In the genomic region with DNA sequence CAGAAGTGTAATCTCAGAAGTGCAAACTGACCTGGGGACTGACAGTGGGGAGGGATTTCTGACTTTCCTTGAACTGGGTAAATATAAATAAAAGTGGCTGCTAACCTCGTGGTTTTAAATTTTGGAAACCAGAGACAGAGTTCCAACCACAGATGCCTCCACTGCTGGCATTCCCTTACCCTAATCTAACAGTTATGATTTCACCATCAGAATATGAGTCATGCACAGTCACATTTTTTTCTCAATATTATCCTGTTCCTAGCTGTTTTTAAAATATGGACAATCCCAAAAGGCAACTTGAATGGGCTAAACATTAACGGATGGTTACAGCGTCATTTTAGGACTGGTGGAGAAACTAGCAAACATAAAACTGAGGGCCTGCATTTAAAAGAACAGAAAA, we compare ENCODE assay signal across 18 cellular contexts.
DNase-seq lines count a peak whose midpoint lies in the region; ATAC-seq, FAIRE-seq and TF ChIP-seq lines count a peak whose summit lies in the region.
"Had no signal": no experiment of that assay in that cellular context is flagged by ENCODE, and none has a peak within 500 bp of the region (broad histone marks: within the 10 kb centered on the region; RNA-seq: fewer than 3 reads in every experiment).

No MANE protein-coding gene starts in this region.

- H3K9me3 Mint-ChIP-seq in HFFc6 (no peaks in the 10 kb centered on the region), osteocyte (ENCODE audit: unreplicated experiment) (no peaks in the 10 kb centered on the region)
- H3K9me3 Mint-ChIP-seq: activated naive CD4-positive, alpha-beta T cell treated with anti-CD3 and anti-CD28 coated beads, Interleukin-2, amount 50 U/mL, for 24 hours; effector memory CD8-positive, alpha-beta T cell had no signal

- ATAC-seq in HG03439 (IDR thresholded peaks at IDR 0.05; ENCODE audit: unreplicated experiment) (no peak), HG02642 (IDR thresholded peaks at IDR 0.05; ENCODE audit: poor library complexity, unreplicated experiment) (no peak)
- ATAC-seq: activated CD4-positive, CD25-positive, alpha-beta regulatory T cell treated with anti-CD3 and anti-CD28 coated beads, Interleukin-2, amount 50 U/mL, for 24 hours; effector memory CD8-positive, alpha-beta T cell had no signal

- H3K4me3 ChIP-seq in SJCRH30, result no peak overlapping the region
- H3K4me3 ChIP-seq: BLaER1 had no signal

- FAIRE-seq in RCC 7860 (lab: Jason Lieb, UNC), result peak; percentile 66
- FAIRE-seq: GM18507, kidney had no signal

- peaks cover 13% of the 10 kb centered on the region for H3K36me3 Mint-ChIP-seq in HFFc6 (ENCODE audit: low read depth)
- H3K36me3 Mint-ChIP-seq in osteocyte (ENCODE audit: unreplicated experiment), result peaks cover 64% of the 10 kb centered on the region
- H3K36me3 Mint-ChIP-seq: activated naive CD4-positive, alpha-beta T cell treated with anti-CD3 and anti-CD28 coated beads, Interleukin-2, amount 50 U/mL, for 24 hours had no signal

- H3K36me3 ChIP-seq in SJCRH30, result peaks cover 33% of the 10 kb centered on the region

- H3K4me1 ChIP-seq in SJCRH30, result no peaks in the 10 kb centered on the region
- H3K4me1 ChIP-seq: BLaER1 had no signal

- TF ChIP-seq CTCF in HFFc6 (IDR thresholded peaks at IDR 0.05), result no peak
- TF ChIP-seq CTCF in osteocyte (IDR thresholded peaks at IDR 0.05), result no peak

- H3K4me1 Mint-ChIP-seq in HFFc6 (ENCODE audit: low read depth) (peaks cover 19% of the 10 kb centered on the region), osteocyte (ENCODE audit: unreplicated experiment) (peaks cover 12% of the 10 kb centered on the region)
- H3K4me1 Mint-ChIP-seq: activated naive CD4-positive, alpha-beta T cell treated with anti-CD3 and anti-CD28 coated beads, Interleukin-2, amount 50 U/mL, for 24 hours had no signal

- H3K4me3 Mint-ChIP-seq in HFFc6 (no peak overlapping the region), osteocyte (ENCODE audit: unreplicated experiment) (no peak overlapping the region)
- H3K4me3 Mint-ChIP-seq: activated naive CD4-positive, alpha-beta T cell treated with anti-CD3 and anti-CD28 coated beads, Interleukin-2, amount 50 U/mL, for 24 hours; effector memory CD8-positive, alpha-beta T cell had no signal

- no peaks in the 10 kb centered on the region for H3K27me3 Mint-ChIP-seq in HFFc6 (ENCODE audit: insufficient read depth)
- H3K27me3 Mint-ChIP-seq in osteocyte (ENCODE audit: unreplicated experiment), result no peaks in the 10 kb centered on the region
- H3K27me3 Mint-ChIP-seq: activated naive CD4-positive, alpha-beta T cell treated with anti-CD3 and anti-CD28 coated beads, Interleukin-2, amount 50 U/mL, for 24 hours had no signal

- H3K27me3 ChIP-seq in SJCRH30, result no peaks in the 10 kb centered on the region
- H3K27me3 ChIP-seq: BLaER1 had no signal

- no peaks in the 10 kb centered on the region for H3K9me3 ChIP-seq in SJCRH30 (replicated peaks)

- H3K27ac Mint-ChIP-seq in HFFc6 (no peak overlapping the region), osteocyte (ENCODE audit: unreplicated experiment) (peak overlapping the region; percentile 56)
- H3K27ac Mint-ChIP-seq: activated naive CD4-positive, alpha-beta T cell treated with anti-CD3 and anti-CD28 coated beads, Interleukin-2, amount 50 U/mL, for 24 hours; effector memory CD8-positive, alpha-beta T cell had no signal

- DNase-seq in HFFc6 (peak; percentile 38), RCC 7860 (ENCODE audit: low spot score) (peak; percentile 32), fibroblast of peridontal ligament (ENCODE audit: extremely low read depth) (peak; percentile 94), osteocyte (ENCODE audit: extremely low spot score, unreplicated experiment) (no peak), SJCRH30 (no peak)
- no peak for DNase-seq in NK-92 treated with Interleukin-12 subunit alpha and Interleukin-12 subunit beta, amount 100 ng/mL, for 24 hours (lab: John Stamatoyannopoulos, UW)
- DNase-seq: effector memory CD8-positive, alpha-beta T cell; kidney; NCI-H2081 treated with DMSO at 0.1 percent for 48 hours; NCI-H774; nucleus accumbens; stimulated activated CD4-positive, alpha-beta T cell treated with anti-CD3 and anti-CD28 coated beads, Interleukin-4, amount 100 ng/mL, for 4 hours had no signal

- no peak overlapping the region for H3K27ac ChIP-seq in SJCRH30
- H3K27ac ChIP-seq: BLaER1 had no signal

Comparison
In these comparisons a context has a peak if more than half of its experiments do, and no peak if none do; other contexts are left out.
1. DNase-seq: peak in HFFc6 (single experiment), RCC 7860 (single experiment) and fibroblast of peridontal ligament (single experiment); none in osteocyte (single experiment), NK-92 treated with Interleukin-12 subunit alpha and Interleukin-12 subunit beta, amount 100 ng/mL, for 24 hours (single experiment) and SJCRH30 (0 of 2).